8 cellular contexts compared by ENCODE assay signal in the genomic region with DNA sequence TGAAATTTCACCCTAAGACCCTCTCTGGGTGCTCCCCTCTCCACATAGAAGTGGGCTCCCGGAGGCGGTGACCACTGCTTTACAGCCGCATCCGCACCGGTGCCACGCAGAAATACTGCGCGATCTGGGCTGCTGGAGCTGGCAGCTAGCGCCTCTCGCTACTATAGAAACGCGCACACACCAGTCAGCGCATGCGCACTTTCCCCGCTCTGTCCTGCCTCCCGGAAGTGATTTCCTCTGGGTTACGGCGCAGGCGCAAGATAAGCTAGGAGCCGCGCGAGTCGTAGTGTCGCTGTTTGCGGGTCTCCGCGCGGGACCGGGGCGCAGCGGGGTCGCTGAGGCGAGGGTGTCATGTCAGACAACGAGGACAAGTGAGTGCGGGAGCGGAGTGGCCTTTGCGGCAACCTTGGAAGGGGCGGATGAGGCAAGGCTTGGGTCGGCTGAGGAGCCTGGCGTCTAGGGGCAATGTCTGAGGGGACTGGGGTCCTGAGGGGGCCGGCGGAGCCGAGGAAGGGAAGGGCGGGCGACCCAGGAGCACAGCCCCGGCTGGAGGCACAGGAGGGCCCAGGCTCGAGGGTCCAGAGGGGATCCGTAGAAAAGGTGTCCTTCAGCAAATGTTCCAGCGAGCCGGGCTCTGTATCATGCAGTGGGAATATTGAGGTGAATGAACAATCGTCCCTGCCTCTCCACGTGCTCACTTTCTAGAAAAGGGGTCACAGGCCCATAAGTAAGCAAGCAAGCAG. TPM values are rescaled to one million over a fixed set of nuclear protein-coding genes. Genes with fewer than 3 reads are reported as not detected.
DNase-seq lines count a peak whose midpoint lies in the region; ATAC-seq and TF ChIP-seq lines count a peak whose summit lies in the region.

Gene C22orf23 (minus strand): TSS at position 165 of the 743 bp plus-strand sequence. CDS start 452 bp downstream, outside the sequence.
Gene POLR2F (plus strand): TSS at position 263 of the 743 bp plus-strand sequence. CDS start 89 bp downstream, at position 352.

- POLR2A ChIA-PET in BJ (lab: Charles Lee), result interaction anchor here (0.6 kb wide), 3 partner anchors 46 to 135 kb away, joined by 3 to 5 read pairs (median 4); partner anchors contain the start of gene MICALL1
- POLR2A ChIA-PET in activated CD4-positive, alpha-beta T cell treated with anti-CD3 and anti-CD28 coated beads for 36 hours (lab: Charles Lee), result interaction anchor here (0.6 to 1.0 kb wide), 3 partner anchors 12 to 110 kb away, joined by 3 to 6 read pairs (median 5); partner anchors contain the start of gene ANKRD54

- H3K36me3 Mint-ChIP-seq in activated CD4-positive, alpha-beta T cell treated with anti-CD3 and anti-CD28 coated beads for 36 hours (ENCODE audit: low read depth), result peaks cover 25% of the 10 kb centered on the region

- H3K4me3 Mint-ChIP-seq in activated CD4-positive, alpha-beta T cell treated with anti-CD3 and anti-CD28 coated beads for 36 hours, result peak within 1 kb of the TSS; percentile 86

- no peak for TF ChIP-seq CTCF in BJ (IDR thresholded peaks at IDR 0.05; ENCODE audit: insufficient read depth, low read depth, low read length)
- TF ChIP-seq CTCF in choroid plexus epithelial cell (conservative IDR thresholded peaks at IDR 0.05; ENCODE audit: low read depth, low read length), result no peak

- H3K27me3 ChIP-seq in BJ (ENCODE audit: control insufficient read depth, insufficient read depth, low read length), result no peaks in the 10 kb centered on the region

- peak within 1 kb of the TSS; percentile 91 for H3K27ac Mint-ChIP-seq in activated CD4-positive, alpha-beta T cell treated with anti-CD3 and anti-CD28 coated beads for 36 hours

- intact Hi-C loops in activated CD4-positive, alpha-beta T cell treated with anti-CD3 and anti-CD28 coated beads for 36 hours (cut with DNase I, micrococcal nuclease), result loop anchor here (1.0 to 10.0 kb wide), 13 partner anchors 19 to 617 kb away; partner anchors contain the start of genes ANKRD54 (in 2 of the 2), EIF3L (in 2 of the 2), MICALL1 (in 2 of the 2) and PDXP (in 2 of the 2)

- H3K27me3 Mint-ChIP-seq in activated CD4-positive, alpha-beta T cell treated with anti-CD3 and anti-CD28 coated beads for 36 hours, result peaks cover 11% of the 10 kb centered on the region

- peaks cover 26% of the 10 kb centered on the region for H3K4me1 Mint-ChIP-seq in activated CD4-positive, alpha-beta T cell treated with anti-CD3 and anti-CD28 coated beads for 36 hours

- peak; percentile 86 for ATAC-seq in HG03439 (IDR thresholded peaks at IDR 0.05; ENCODE audit: unreplicated experiment)
- peak; percentile 98 for ATAC-seq in activated CD4-positive, alpha-beta T cell treated with anti-CD3 and anti-CD28 coated beads for 36 hours

- H3K4me3 ChIP-seq in BJ (ENCODE audit: low read depth, low read length) (peak within 1 kb of the TSS; percentile 100), choroid plexus epithelial cell (ENCODE audit: low read depth, low read length) (peak within 1 kb of the TSS; percentile 99)

- CTCF ChIA-PET in BJ (lab: Yijun Ruan, JAX), result interaction anchor here (0.6 to 2.9 kb wide), 11 partner anchors 11 to 936 kb away, joined by 3 to 14 read pairs (median 3); no protein-coding TSS in a partner anchor
- CTCF ChIA-PET in activated CD4-positive, alpha-beta T cell treated with anti-CD3 and anti-CD28 coated beads for 36 hours (lab: Charles Lee), result interaction anchor here (0.5 to 3.0 kb wide), 11 partner anchors 12 to 361 kb away, joined by 3 to 26 read pairs (median 4); no protein-coding TSS in a partner anchor

- H3K36me3 ChIP-seq in BJ (ENCODE audit: control insufficient read depth, insufficient read depth, low read length), result peaks cover 8% of the 10 kb centered on the region

- peak; percentile 67 for DNase-seq in BJ (ENCODE audit: low read depth)
- DNase-seq in GM19238 (ENCODE audit: insufficient read length, low spot score), result peak; percentile 99
- peak; percentile 89 for DNase-seq in NCI-H510A treated with DMSO at 0.1 percent for 48 hours (lab: John Stamatoyannopoulos, UW)
- DNase-seq in activated CD4-positive, alpha-beta T cell treated with anti-CD3 and anti-CD28 coated beads for 36 hours, result peak; percentile 98
- peak; percentile 96 for DNase-seq in choroid plexus epithelial cell (ENCODE audit: low read depth)
- peak; percentile 98 for DNase-seq in kidney glomerular epithelial cell (lab: John Stamatoyannopoulos, UW)
- DNase-seq in stimulated activated CD4-positive, alpha-beta T cell treated with anti-CD3 and anti-CD28 coated beads, Interleukin-15, amount 100 ng/mL, for 48 hours (ENCODE audit: low read depth in 2 of 2), result peak; percentile 93 to 94

- no peaks in the 10 kb centered on the region for H3K9me3 Mint-ChIP-seq in activated CD4-positive, alpha-beta T cell treated with anti-CD3 and anti-CD28 coated beads for 36 hours (ENCODE audit: low read depth)

RNA-seq across cellular contexts. Expression of gene C22orf23, which starts in this region (rescaled TPM):
- 0.38 and 0.42 TPM in 2 replicates for polyA plus RNA-seq in BJ (2011; rRNA removed)
- polyA minus RNA-seq in BJ (2011; rRNA and poly(A)+ RNA removed), result 0.14 and 0.46 TPM in 2 replicates
- under 1 TPM in 1 of 2 experiments, not detected in 1; 0.16 TPM for total RNA-seq in activated CD4-positive, alpha-beta T cell treated with anti-CD3 and anti-CD28 coated beads for 36 hours

RNA-seq across cellular contexts. Expression of gene POLR2F, which starts in this region (rescaled TPM):
- polyA plus RNA-seq in BJ (2011; rRNA removed), result 86.2 and 92.1 TPM in 2 replicates
- polyA minus RNA-seq in BJ (2011; rRNA and poly(A)+ RNA removed), result 17.6 and 18.1 TPM in 2 replicates
- 10 to 100 TPM; 70.5 to 77.8 TPM for total RNA-seq in activated CD4-positive, alpha-beta T cell treated with anti-CD3 and anti-CD28 coated beads for 36 hours

Comparison
In these comparisons a context has a peak if more than half of its experiments do, and no peak if none do; other contexts are left out.
1. Peak in every context shown above with its lines: DNase-seq, ATAC-seq and H3K4me3 ChIP-seq.